Comparison of ENCODE assay signal across 21 cellular contexts in the genomic region with DNA sequence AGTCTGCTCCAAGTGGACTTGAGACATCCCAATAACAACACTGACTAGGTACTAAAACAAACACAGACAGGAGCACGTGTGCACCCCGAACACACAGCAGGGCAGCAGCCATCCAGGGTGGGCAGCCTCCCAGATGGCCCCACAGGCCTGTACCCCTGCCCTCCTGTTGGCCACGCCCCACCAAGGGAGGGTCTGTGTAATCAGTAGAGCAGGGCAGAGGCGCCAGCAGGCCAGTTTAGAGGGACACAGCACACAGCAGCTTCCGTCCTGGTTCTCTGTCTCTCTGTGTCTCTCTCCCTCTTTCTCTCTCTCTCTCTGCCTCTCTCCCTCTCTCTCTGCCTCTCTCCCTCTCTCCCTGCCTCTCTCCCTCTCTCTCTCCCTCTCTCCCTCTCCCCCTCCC. TPM values are rescaled to one million over a fixed set of nuclear protein-coding genes. Genes with fewer than 3 reads are reported as not detected.
DNase-seq lines count a peak whose midpoint lies in the region; ATAC-seq, FAIRE-seq and TF ChIP-seq lines count a peak whose summit lies in the region.
"Had no signal": no experiment of that assay in that cellular context is flagged by ENCODE, and none has a peak within 500 bp of the region (broad histone marks: within the 10 kb centered on the region; RNA-seq: fewer than 3 reads in every experiment).

No MANE protein-coding gene starts in this region.

- no peaks in the 10 kb centered on the region for H3K9me1 ChIP-seq in K562 (ENCODE audit: control insufficient read depth, insufficient read depth, low read length)

- no peak overlapping the region for H3K4me3 ChIP-seq in K562
- no peak overlapping the region for H3K4me3 ChIP-seq in small intestine (ENCODE audit: low read depth in 1 of 2, low read length in 2 of 2)
- H3K4me3 ChIP-seq in ascending aorta = no peak overlapping the region
- H3K4me3 ChIP-seq: gastrocnemius medialis, tibial nerve had no signal

- in situ Hi-C loops in K562 (cut with MboI) = no loop called here

- intact Hi-C loops in K562 (cut with micrococcal nuclease) (no loop called here), ascending aorta (cut with DNase I) (no loop called here)

- H3K4me2 ChIP-seq in K562 (ENCODE audit: insufficient read depth, low read length) = no peak overlapping the region

- TF ChIP-seq EP300 in K562 (IDR thresholded peaks at IDR 0.05; ENCODE audit: low read length) = no peak

- no peak overlapping the region for H2AFZ ChIP-seq in K562 (ENCODE audit: low read depth, low read length)

- no peak for FAIRE-seq in K562 (lab: Jason Lieb, UNC)
- FAIRE-seq in small intestine (lab: Jason Lieb, UNC) = no peak
- no peak for FAIRE-seq in H54 (lab: Jason Lieb, UNC)
- no peak for FAIRE-seq in frontal cortex (lab: Jason Lieb, UNC)
- FAIRE-seq: bronchial epithelial cell, GM19239 had no signal

- no peak for TF ChIP-seq POLR2A in K562 (conservative IDR thresholded peaks at IDR 0.05)
- TF ChIP-seq POLR2A in H54 (IDR thresholded peaks at IDR 0.05; ENCODE audit: low read depth, low read length) = no peak

- peaks cover 11% of the 10 kb centered on the region; the same call in 2 of the 3 replicates for H3K79me2 ChIP-seq in K562 (ENCODE audit: control insufficient read depth, insufficient read depth, low read length)

- H3K27ac ChIP-seq in K562 (ENCODE audit: extremely low read depth, low read depth, low read length) = no peak overlapping the region
- no peak overlapping the region for H3K27ac ChIP-seq in small intestine (ENCODE audit: low read depth in 1 of 2, low read length in 1 of 2)
- H3K27ac ChIP-seq in ascending aorta = no peak overlapping the region
- H3K27ac ChIP-seq: epithelial cell of prostate, gastrocnemius medialis, tibial nerve had no signal

- DNase-seq in NCI-H82 (lab: John Stamatoyannopoulos, UW) = peak; percentile 72
- DNase-seq in NCI-H82 treated with DMSO at 0.1 percent for 48 hours (lab: John Stamatoyannopoulos, UW; ENCODE audit: unreplicated experiment) = no peak
- peak; percentile 69 for DNase-seq in NCI-H774 (lab: John Stamatoyannopoulos, UW)
- DNase-seq in K562 (ENCODE audit: extremely low read depth in 1 of 4, low spot score in 3 of 4) = peak in 1 of 4 experiments; percentile 38
- DNase-seq in small intestine = peak; percentile 52
- no peak for DNase-seq in H54 (ENCODE audit: insufficient read length, low spot score)
- no peak for DNase-seq in ascending aorta (ENCODE audit: low spot score in 2 of 2)
- no peak for DNase-seq in frontal cortex (ENCODE audit: low spot score in 2 of 2)
- DNase-seq: activated CD4-positive, CD25-positive, alpha-beta regulatory T cell treated with anti-CD3 and anti-CD28 coated beads, Interleukin-2, amount 50 U/mL, for 72 hours; CD4-positive, alpha-beta T cell; dermis blood vessel endothelial cell; gastrocnemius medialis; HCEC 1CT; KG1; NCI-H1092; stimulated activated CD4-positive, alpha-beta T cell treated with anti-CD3 and anti-CD28 coated beads, Interleukin-15, amount 100 ng/mL, for 24 hours; stimulated activated naive B cell treated with anti-CD40 and anti-IgM and Interleukin-4, amounts not matched to agents 10 μg/mL and 1 μg/mL and 100 μg/mL, for 72 hours had no signal

- H3K9ac ChIP-seq in K562 (ENCODE audit: insufficient read depth in 1 of 2, low read depth in 2 of 2, low read length in 2 of 2) = peak overlapping the region in 1 of 2 experiments; percentile 84; a peak in 2 of 4 replicates

- H3K36me3 ChIP-seq in K562 (ENCODE audit: control insufficient read depth, insufficient read depth, low read length) (no peaks in the 10 kb centered on the region), small intestine (ENCODE audit: control insufficient read depth in 2 of 2, insufficient read depth in 2 of 2, low read length in 2 of 2) (no peaks in the 10 kb centered on the region), ascending aorta (no peaks in the 10 kb centered on the region)
- H3K36me3 ChIP-seq: gastrocnemius medialis, tibial nerve had no signal

- no TSS peak for BruUV-seq in K562 (replicated peaks; lab: Mats Ljungman, UMichigan)

- CTCF ChIA-PET in K562 (lab: Yijun Ruan, JAX; ENCODE audit: low intra/inter-chr PET ratio) = no interaction called here

- POLR2A ChIA-PET in K562 (lab: Yijun Ruan, JAX) = interaction anchor here (3.1 to 4.3 kb wide), 2 partner anchors 16 to 22 kb away, joined by 18 to 46 read pairs; partner anchors contain the start of gene ACTG1

- H3K9me3 ChIP-seq in K562 (replicated peaks; ENCODE audit: control insufficient read depth, insufficient read depth, low read depth, low read length) = no peaks in the 10 kb centered on the region
- no peaks in the 10 kb centered on the region for H3K9me3 ChIP-seq in small intestine (ENCODE audit: control insufficient read depth, low read depth)
- no peaks in the 10 kb centered on the region for H3K9me3 ChIP-seq in ascending aorta
- H3K9me3 ChIP-seq: gastrocnemius medialis, tibial nerve had no signal

- H3K27me3 ChIP-seq in K562 (ENCODE audit: control insufficient read depth in 2 of 2, insufficient read depth in 2 of 2, low read length in 2 of 2) (no peaks in the 10 kb centered on the region), small intestine (ENCODE audit: control insufficient read depth in 2 of 2, insufficient read depth in 2 of 2, low read length in 2 of 2) (no peaks in the 10 kb centered on the region), ascending aorta (no peaks in the 10 kb centered on the region)
- H3K27me3 ChIP-seq: gastrocnemius medialis, tibial nerve had no signal

- WGBS in K562 (ENCODE audit: insufficient coverage, low coverage, missing lambda C conversion rate) = 21% methylated on average over 4 of the region's 5 CpGs
- 9 to 36% (median 28%) methylated on average over 5 of the region's 5 CpGs for WGBS in small intestine, 3 donors

- H3K4me1 ChIP-seq in K562 (replicated peaks in 1 of 2; ENCODE audit: control insufficient read depth in 2 of 2, insufficient read depth in 2 of 2, low read length in 2 of 2) (peaks cover 9 to 53% of the 10 kb centered on the region in 2 experiments; a peak in 4 of 5 replicates), small intestine (ENCODE audit: control insufficient read depth in 2 of 2, insufficient read depth in 1 of 2, low read depth in 1 of 2, low read length in 1 of 2) (no peaks in the 10 kb centered on the region), ascending aorta (peaks cover 5 to 6% of the 10 kb centered on the region in 2 donors)

- 0 out of 3 replicates have a peak, but pooled peaks have one; percentile 5 for ATAC-seq in K562
- ATAC-seq: gastrocnemius medialis; stimulated activated naive B cell treated with anti-CD40 and anti-IgM and Interleukin-4, amounts not matched to agents 10 μg/mL and 1 μg/mL and 100 μg/mL, for 72 hours had no signal

- TF ChIP-seq CTCF in K562 (IDR thresholded peaks at IDR 0.05 in 2 of 3, conservative IDR thresholded peaks at IDR 0.05 in 1 of 3; ENCODE audit: insufficient read depth in 2 of 3, low read depth in 1 of 3, low read length in 3 of 3) = no peak
- no peak for TF ChIP-seq CTCF in ascending aorta (IDR thresholded peaks at IDR 0.05)

- no peaks in the 10 kb centered on the region for H4K20me1 ChIP-seq in K562 (replicated peaks; ENCODE audit: control insufficient read depth, insufficient read depth, low read length)

- no peak for TF ChIP-seq RAD21 in K562 (CRISPR knock-in tag; conservative IDR thresholded peaks at IDR 0.05 in 1 of 2, IDR thresholded peaks at IDR 0.05 in 1 of 2)

TF ChIP-seq in K562, 482 proteins besides CTCF, POLR2A, EP300 and RAD21 (continues in another document):
- no peak for TF ChIP-seq CEBPG (CRISPR knock-in tag; IDR thresholded peaks at IDR 0.05)
- no peak for TF ChIP-seq CEBPG (tag; conservative IDR thresholded peaks at IDR 0.05 in 1 of 2, IDR thresholded peaks at IDR 0.05 in 1 of 2)

RNA-seq across cellular contexts. Expression of gene ACTG1, which starts 21.4 kb away (rescaled TPM):
- 264 and 482 TPM in 2 replicates for total RNA-seq in K562 (2011; cell fraction: chromatin; rRNA removed; ENCODE audit: low replicate concordance)
- 393 and 500 TPM in 2 replicates for total RNA-seq in K562 (2011; cell fraction: nucleolus; rRNA removed)
- total RNA-seq in K562 (2011; cell fraction: nucleoplasm; rRNA removed) = 388 and 427 TPM in 2 replicates
- total RNA-seq in K562 (2014; rRNA removed) (1,572 and 2,328 TPM in 2 replicates), K562 (2014; rRNA removed; fragmentation: Illumina TruSeq; extraction: Trizol) (512 and 566 TPM in 2 replicates), K562 (2015; rRNA removed; fragmentation: Illumina TruSeq; extraction: Trizol) (568 and 574 TPM in 2 replicates), K562 (2021) (1,775 and 1,801 TPM in 2 replicates), ascending aorta (6,075 TPM), frontal cortex (5,358 TPM)
- polyA plus RNA-seq in K562 (2011; rRNA removed) (224 and 602 TPM in 2 replicates), K562 (2014; fragmentation: Illumina TruSeq; extraction: Trizol) (990 and 2,987 TPM in 2 replicates), K562 (2014; fragmentation: Nextera tagmentation; extraction: Ambion mirVana) (100 to 1,000 TPM; 259 to 386 TPM), K562 (2014; rRNA removed) (831 and 1,109 TPM in 2 replicates), small intestine (1,000 to 10,000 TPM; 1,318 to 3,459 (median 1,629) TPM)
- polyA plus RNA-seq in K562 (2011; cell fraction: cytosol; rRNA removed) = 901 and 1,415 TPM in 2 replicates
- 1,206 and 1,333 TPM in 2 replicates for polyA plus RNA-seq in K562 (2011; cell fraction: nucleus; rRNA removed)
- 1,311 and 3,206 TPM in 2 replicates for polyA plus RNA-seq in K562 (2012)
- 205 and 410 TPM in 2 replicates for polyA minus RNA-seq in K562 (2011; rRNA and poly(A)+ RNA removed)
- 580 and 1,178 TPM in 2 replicates for polyA minus RNA-seq in K562 (2011; cell fraction: cytosol; rRNA and poly(A)+ RNA removed)
- polyA minus RNA-seq in K562 (2011; cell fraction: nucleus; rRNA and poly(A)+ RNA removed) = 230 and 388 TPM in 2 replicates

RNA-seq across cellular contexts. Expression of gene FSCN2, which starts 37.0 kb away (rescaled TPM):
- 0.23 TPM in 1 of 2 replicates, not detected in the other for total RNA-seq in K562 (2011; cell fraction: chromatin; rRNA removed; ENCODE audit: low replicate concordance)
- 0.26 and 0.33 TPM in 2 replicates for total RNA-seq in K562 (2011; cell fraction: nucleolus; rRNA removed)
- 0.37 TPM in 1 of 2 replicates, not detected in the other for total RNA-seq in K562 (2011; cell fraction: nucleoplasm; rRNA removed)
- not detected in 2 replicates for total RNA-seq in K562 (2014; rRNA removed)
- total RNA-seq in K562 (2014; rRNA removed; fragmentation: Illumina TruSeq; extraction: Trizol) = not detected in 2 replicates
- not detected in 2 replicates for total RNA-seq in K562 (2015; rRNA removed; fragmentation: Illumina TruSeq; extraction: Trizol)
- not detected in 2 replicates for total RNA-seq in K562 (2021)
- polyA plus RNA-seq in K562 (2011; rRNA removed) = not detected in 2 replicates
- polyA plus RNA-seq in K562 (2011; cell fraction: cytosol; rRNA removed) = not detected in 2 replicates
- polyA plus RNA-seq in K562 (2011; cell fraction: nucleus; rRNA removed) = 0.14 TPM in 1 of 2 replicates, not detected in the other
- 0.25 and 0.30 TPM in 2 replicates for polyA plus RNA-seq in K562 (2012)
- polyA plus RNA-seq in K562 (2014; fragmentation: Illumina TruSeq; extraction: Trizol) = not detected in 2 replicates
- not detected for polyA plus RNA-seq in K562 (2014; fragmentation: Nextera tagmentation; extraction: Ambion mirVana)
- 0.08 TPM in 1 of 2 replicates, not detected in the other for polyA plus RNA-seq in K562 (2014; rRNA removed)
- not detected in 2 replicates for polyA minus RNA-seq in K562 (2011; rRNA and poly(A)+ RNA removed)
- polyA minus RNA-seq in K562 (2011; cell fraction: cytosol; rRNA and poly(A)+ RNA removed) = not detected in 2 replicates
- 0.13 TPM in 1 of 2 replicates, not detected in the other for polyA minus RNA-seq in K562 (2011; cell fraction: nucleus; rRNA and poly(A)+ RNA removed)
- 1 to 10 TPM in 1 of 3 donors, not detected in 2; 1.3 TPM for polyA plus RNA-seq in small intestine
- total RNA-seq in ascending aorta = not detected
- total RNA-seq in frontal cortex = 4.9 TPM

Comparison
In these comparisons a context has a peak if more than half of its experiments do, and no peak if none do; other contexts are left out.
1. DNase-seq: peak in NCI-H82 (single experiment), NCI-H774 (single experiment) and small intestine (single experiment); none in NCI-H82 treated with DMSO at 0.1 percent for 48 hours (single experiment), H54 (single experiment), ascending aorta (0 of 2) and frontal cortex (0 of 2).